ENCODE assay signal across 32 cellular contexts in genomic region chr17:41462705-41463104, GRCh38. TPM values are rescaled to one million over a fixed set of nuclear protein-coding genes. Genes with fewer than 3 reads are reported as not detected.
"Had no signal": no experiment of that assay in that cellular context is flagged by ENCODE, and none has a peak within 500 bp of the region (broad histone marks: within the 10 kb centered on the region; RNA-seq: fewer than 3 reads in every experiment).

No MANE protein-coding gene starts in this region.

- FAIRE-seq: urothelium cell line had no signal

- H3K36me3 Mint-ChIP-seq: stimulated activated effector memory CD8-positive, alpha-beta T cell treated with anti-CD3 and anti-CD28 coated beads, Interleukin-12 subunit alpha, Interleukin-12 subunit beta, amount 100 ng/mL, for 72 hours; stimulated activated memory B cell treated with anti-CD40 and anti-IgM and Interleukin-4, amounts not matched to agents 10 μg/mL and 1 μg/mL and 100 μg/mL, for 72 hours; stimulated activated naive B cell treated with anti-CD40 and anti-IgM and Interleukin-4, amounts not matched to agents 10 μg/mL and 1 μg/mL and 100 μg/mL, for 72 hours; type B pancreatic cell had no signal

- H3K27ac ChIP-seq: stomach, testis, thoracic aorta, thyroid gland, tibial artery, tibial nerve, transverse colon, upper lobe of left lung, upper lobe of right lung, uterus, vagina had no signal

- H3K36me3 ChIP-seq: stomach, thoracic aorta, thyroid gland, tibial artery, tibial nerve, transverse colon, upper lobe of left lung, upper lobe of right lung, uterus, vagina had no signal

- H3K4me3 ChIP-seq: stomach, testis, thoracic aorta, thyroid gland, tibial artery, tibial nerve, transverse colon, upper lobe of left lung, upper lobe of right lung, uterus, vagina had no signal

- H3K4me3 Mint-ChIP-seq: stimulated activated effector memory CD8-positive, alpha-beta T cell treated with anti-CD3 and anti-CD28 coated beads, Interleukin-12 subunit alpha, Interleukin-12 subunit beta, amount 100 ng/mL, for 72 hours; stimulated activated memory B cell treated with anti-CD40 and anti-IgM and Interleukin-4, amounts not matched to agents 10 μg/mL and 1 μg/mL and 100 μg/mL, for 72 hours; stimulated activated naive B cell treated with anti-CD40 and anti-IgM and Interleukin-4, amounts not matched to agents 10 μg/mL and 1 μg/mL and 100 μg/mL, for 72 hours; stimulated activated naive CD8-positive, alpha-beta T cell treated with anti-CD3 and anti-CD28 coated beads, Interleukin-15, amount 100 ng/mL, for 72 hours; stimulated activated naive CD8-positive, alpha-beta T cell treated with anti-CD3 and anti-CD28 coated beads, Interleukin-15, Interleukin-2, amounts not matched to agents 100 ng/mL and 50 ng/mL, for 24 hours; type B pancreatic cell had no signal

- H3K27me3 ChIP-seq: stomach, testis, thyroid gland, tibial nerve, transverse colon, upper lobe of left lung, upper lobe of right lung, uterus, vagina had no signal

- H3K27ac Mint-ChIP-seq: stimulated activated effector memory CD8-positive, alpha-beta T cell treated with anti-CD3 and anti-CD28 coated beads, Interleukin-12 subunit alpha, Interleukin-12 subunit beta, amount 100 ng/mL, for 72 hours; stimulated activated memory B cell treated with anti-CD40 and anti-IgM and Interleukin-4, amounts not matched to agents 10 μg/mL and 1 μg/mL and 100 μg/mL, for 72 hours; stimulated activated naive B cell treated with anti-CD40 and anti-IgM and Interleukin-4, amounts not matched to agents 10 μg/mL and 1 μg/mL and 100 μg/mL, for 72 hours; stimulated activated naive CD8-positive, alpha-beta T cell treated with anti-CD3 and anti-CD28 coated beads, Interleukin-15, Interleukin-2, amounts not matched to agents 100 ng/mL and 50 ng/mL, for 24 hours; type B pancreatic cell had no signal

- H3K9me3 ChIP-seq: testis, thoracic aorta, thyroid gland, tibial artery, transverse colon, upper lobe of left lung, upper lobe of right lung, uterus, vagina had no signal

- H3K4me1 Mint-ChIP-seq: stimulated activated effector memory CD8-positive, alpha-beta T cell treated with anti-CD3 and anti-CD28 coated beads, Interleukin-12 subunit alpha, Interleukin-12 subunit beta, amount 100 ng/mL, for 72 hours; stimulated activated memory B cell treated with anti-CD40 and anti-IgM and Interleukin-4, amounts not matched to agents 10 μg/mL and 1 μg/mL and 100 μg/mL, for 72 hours; stimulated activated naive B cell treated with anti-CD40 and anti-IgM and Interleukin-4, amounts not matched to agents 10 μg/mL and 1 μg/mL and 100 μg/mL, for 72 hours; stimulated activated naive CD8-positive, alpha-beta T cell treated with anti-CD3 and anti-CD28 coated beads, Interleukin-15, amount 100 ng/mL, for 72 hours had no signal

- ATAC-seq: stimulated activated effector memory CD8-positive, alpha-beta T cell treated with anti-CD3 and anti-CD28 coated beads, Interleukin-12 subunit alpha, Interleukin-12 subunit beta, amount 100 ng/mL, for 72 hours; stimulated activated memory B cell treated with anti-CD40 and anti-IgM and Interleukin-4, amounts not matched to agents 10 μg/mL and 1 μg/mL and 100 μg/mL, for 72 hours; stimulated activated naive B cell treated with anti-CD40 and anti-IgM and Interleukin-4, amounts not matched to agents 10 μg/mL and 1 μg/mL and 100 μg/mL, for 72 hours; stimulated activated naive CD8-positive, alpha-beta T cell treated with anti-CD3 and anti-CD28 coated beads, Interleukin-15, amount 100 ng/mL, for 72 hours; stimulated activated naive CD8-positive, alpha-beta T cell treated with anti-CD3 and anti-CD28 coated beads, Interleukin-15, Interleukin-2, amounts not matched to agents 100 U/mL and 50 U/mL, for 24 hours; upper lobe of right lung had no signal

- DNase-seq: stimulated activated CD4-positive, alpha-beta T cell treated with anti-CD3 and anti-CD28 coated beads, Interleukin-2, amount 100 ng/mL, for 48 hours; stimulated activated CD4-positive, alpha-beta T cell treated with anti-CD3 and anti-CD28 coated beads, Interleukin-4, amount 100 ng/mL, for 1 hour; stimulated activated CD4-positive, alpha-beta T cell treated with anti-CD3 and anti-CD28 coated beads, Interleukin-4, amount 100 ng/mL, for 24 hours; stimulated activated CD4-positive, alpha-beta T cell treated with anti-CD3 and anti-CD28 coated beads, Interleukin-4, amount 100 ng/mL, for 4 hours; stimulated activated CD8-positive, alpha-beta memory T cell treated with anti-CD3 and anti-CD28 coated beads, Interleukin-4, amount 100 ng/mL, for 48 hours; stimulated activated naive B cell treated with anti-CD40 and anti-IgM and Interleukin-4, amounts not matched to agents 10 μg/mL and 1 μg/mL and 100 μg/mL, for 72 hours; stimulated activated naive CD4-positive, alpha-beta T cell; stimulated activated naive CD4-positive, alpha-beta T cell treated with Interleukin-2 at 50 U/mL for 16 hours; stimulated activated naive CD8-positive, alpha-beta T cell treated with anti-CD3 and anti-CD28 coated beads, Interleukin-15, amount 100 ng/mL, for 72 hours; stimulated activated naive CD8-positive, alpha-beta T cell treated with anti-CD3 and anti-CD28 coated beads, Interleukin-15, Interleukin-2, amounts not matched to agents 100 U/mL and 50 U/mL, for 24 hours; stomach; substantia nigra; testis; thyroid gland; tibial artery; transverse colon; trophoblast cell; upper lobe of right lung; uterus had no signal

- H3K9me3 Mint-ChIP-seq: stimulated activated effector memory CD8-positive, alpha-beta T cell treated with anti-CD3 and anti-CD28 coated beads, Interleukin-12 subunit alpha, Interleukin-12 subunit beta, amount 100 ng/mL, for 72 hours; stimulated activated memory B cell treated with anti-CD40 and anti-IgM and Interleukin-4, amounts not matched to agents 10 μg/mL and 1 μg/mL and 100 μg/mL, for 72 hours; stimulated activated naive CD8-positive, alpha-beta T cell treated with anti-CD3 and anti-CD28 coated beads, Interleukin-15, amount 100 ng/mL, for 72 hours; stimulated activated naive CD8-positive, alpha-beta T cell treated with anti-CD3 and anti-CD28 coated beads, Interleukin-15, Interleukin-2, amounts not matched to agents 100 ng/mL and 50 ng/mL, for 24 hours had no signal

- H3K4me1 ChIP-seq: tibial artery, tibial nerve, transverse colon, upper lobe of right lung, uterus had no signal

RNA-seq across cellular contexts. Expression of gene KRT32, which starts 4.5 kb away (rescaled TPM):
- total RNA-seq: stomach, subcutaneous adipose tissue, temporal lobe, thoracic aorta, thyroid gland, transverse colon, upper lobe of left lung, upper lobe of right lung, ureter, urinary bladder, uterus, vagina had no signal
- polyA plus RNA-seq: urinary bladder had no signal

RNA-seq across cellular contexts. Expression of gene KRT35, which starts 18.2 kb away (rescaled TPM):
- total RNA-seq: stomach, subcutaneous adipose tissue, temporal lobe, testis, thoracic aorta, thyroid gland, tibial nerve, transverse colon, upper lobe of left lung, upper lobe of right lung, ureter, urinary bladder, uterus, vagina had no signal
- polyA plus RNA-seq: stomach, urinary bladder had no signal

RNA-seq across cellular contexts. Expression of gene KRT38, which starts 21.9 kb away (rescaled TPM):
- total RNA-seq: stomach, subcutaneous adipose tissue, temporal lobe, testis, thoracic aorta, thyroid gland, tibial nerve, transverse colon, upper lobe of left lung, upper lobe of right lung, ureter, urinary bladder, uterus, vagina had no signal
- polyA plus RNA-seq: stomach, urinary bladder had no signal

RNA-seq across cellular contexts. Expression of gene KRT36, which starts 27.0 kb away (rescaled TPM):
- total RNA-seq: stomach, subcutaneous adipose tissue, temporal lobe, thoracic aorta, thyroid gland, transverse colon, upper lobe of left lung, upper lobe of right lung, ureter, urinary bladder, uterus, vagina had no signal
- polyA plus RNA-seq: stomach, urinary bladder had no signal

RNA-seq across cellular contexts. Expression of gene KRT37, which starts 38.3 kb away (rescaled TPM):
- total RNA-seq: stomach, subcutaneous adipose tissue, temporal lobe, testis, thoracic aorta, thyroid gland, tibial nerve, transverse colon, upper lobe of left lung, upper lobe of right lung, ureter, urinary bladder, uterus, vagina had no signal
- polyA plus RNA-seq: stomach, urinary bladder had no signal
